Comparison of ENCODE assay signal across 7 cellular contexts in the genomic region with DNA sequence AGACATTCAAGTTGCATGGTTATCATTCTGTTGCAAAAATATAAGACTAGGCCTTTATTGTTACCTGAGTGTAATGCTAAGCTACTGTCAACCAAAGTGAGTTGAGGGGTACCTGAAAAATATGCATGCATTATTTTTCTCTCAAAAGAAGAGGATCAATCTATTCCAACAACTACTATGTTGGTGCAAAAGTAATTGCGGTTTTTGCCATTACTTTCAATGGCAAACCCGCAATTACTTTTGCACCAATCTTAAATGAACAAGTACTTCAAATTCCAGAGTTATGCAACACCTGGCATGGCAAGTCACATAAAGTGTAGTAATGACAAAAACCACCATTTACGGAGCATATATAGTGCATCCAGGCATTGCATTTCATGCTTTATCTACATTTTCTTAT.
"Had no signal": no experiment of that assay in that cellular context is flagged by ENCODE, and none has a peak within 500 bp of the region (broad histone marks: within the 10 kb centered on the region; RNA-seq: fewer than 3 reads in every experiment).

No MANE protein-coding gene starts in this region.

- DNase-seq: GDM1, GF-D8 had no signal

- FAIRE-seq: G401.6, GM12891, GM12892, GM18507, GM19239 had no signal
